Comparison of ENCODE assay signal across 8 cellular contexts in the genomic region with DNA sequence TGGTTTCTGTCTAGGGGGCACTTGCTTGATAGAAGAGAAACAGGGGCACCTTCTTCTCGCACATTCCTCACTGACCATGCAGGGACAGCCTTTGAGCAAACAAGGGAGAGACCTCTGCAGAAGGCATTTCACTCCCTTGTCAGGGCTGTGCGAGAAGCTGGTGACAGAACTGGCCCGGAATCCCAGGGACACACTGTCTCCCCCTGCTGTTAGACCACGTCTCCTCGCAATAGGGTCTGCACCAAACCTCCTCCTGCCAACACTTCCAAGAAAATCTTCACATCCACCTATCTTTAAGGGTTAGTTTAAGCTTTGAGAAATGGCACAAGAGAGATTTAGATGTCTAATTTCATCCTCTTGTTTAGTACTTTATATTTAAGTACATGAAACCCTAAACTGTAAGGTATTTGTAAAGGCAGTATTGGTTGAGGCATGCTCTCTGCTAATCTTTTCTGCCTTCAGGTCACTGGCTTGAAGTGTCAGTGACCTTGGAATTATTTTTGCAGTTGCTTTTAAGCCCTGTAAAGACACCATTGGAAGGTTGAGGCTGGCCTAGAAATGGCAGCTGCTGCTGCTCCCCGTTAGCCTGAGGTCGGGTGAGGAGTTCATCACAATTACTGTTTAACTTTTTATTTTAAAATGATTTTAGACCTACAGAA. TPM values are rescaled to one million over a fixed set of nuclear protein-coding genes. Genes with fewer than 3 reads are reported as not detected.
DNase-seq lines count a peak whose midpoint lies in the region; ATAC-seq lines count a peak whose summit lies in the region.

No MANE protein-coding gene starts in this region.

- H3K27ac Mint-ChIP-seq in activated naive CD4-positive, alpha-beta T cell treated with anti-CD3 and anti-CD28 coated beads, Interleukin-2, amount 10 ng/mL, durations not matched to agents 7 days and 5 days: no peak overlapping the region
- no peak overlapping the region for H3K27ac Mint-ChIP-seq in immature natural killer cell
- H3K27ac Mint-ChIP-seq in stimulated activated effector memory CD8-positive, alpha-beta T cell treated with anti-CD3 and anti-CD28 coated beads, Interleukin-12 subunit alpha, Interleukin-12 subunit beta, amount 100 ng/mL, for 72 hours: no peak overlapping the region

- ATAC-seq in stimulated activated effector memory CD8-positive, alpha-beta T cell treated with anti-CD3 and anti-CD28 coated beads, Interleukin-12 subunit alpha, Interleukin-12 subunit beta, amount 100 ng/mL, for 72 hours: peak; percentile 67
- ATAC-seq in HG03159 (IDR thresholded peaks at IDR 0.05; ENCODE audit: unreplicated experiment) (no peak), left lobe of liver (no peak)

- H3K9me3 Mint-ChIP-seq in activated naive CD4-positive, alpha-beta T cell treated with anti-CD3 and anti-CD28 coated beads, Interleukin-2, amount 10 ng/mL, durations not matched to agents 7 days and 5 days: no peaks in the 10 kb centered on the region
- peaks cover 0 to 2% (median 0%) of the 10 kb centered on the region in 6 donors for H3K9me3 Mint-ChIP-seq in immature natural killer cell
- H3K9me3 Mint-ChIP-seq in stimulated activated effector memory CD8-positive, alpha-beta T cell treated with anti-CD3 and anti-CD28 coated beads, Interleukin-12 subunit alpha, Interleukin-12 subunit beta, amount 100 ng/mL, for 72 hours: no peaks in the 10 kb centered on the region

- CTCF ChIA-PET in activated naive CD4-positive, alpha-beta T cell treated with anti-CD3 and anti-CD28 coated beads, Interleukin-2, amount 10 ng/mL, durations not matched to agents 7 days and 5 days (lab: Charles Lee): interaction anchor here (0.7 to 2.1 kb wide), 10 partner anchors 9 to 375 kb away, joined by 3 to 13 read pairs (median 6); no protein-coding TSS in a partner anchor

- no peaks in the 10 kb centered on the region for H3K36me3 Mint-ChIP-seq in activated naive CD4-positive, alpha-beta T cell treated with anti-CD3 and anti-CD28 coated beads, Interleukin-2, amount 10 ng/mL, durations not matched to agents 7 days and 5 days
- H3K36me3 Mint-ChIP-seq in immature natural killer cell: no peaks in the 10 kb centered on the region
- no peaks in the 10 kb centered on the region for H3K36me3 Mint-ChIP-seq in stimulated activated effector memory CD8-positive, alpha-beta T cell treated with anti-CD3 and anti-CD28 coated beads, Interleukin-12 subunit alpha, Interleukin-12 subunit beta, amount 100 ng/mL, for 72 hours

- peak; percentile 37 for DNase-seq in activated gamma-delta T cell treated with Interleukin-2 at 50 U/mL for 16 hours
- no peak for DNase-seq in activated gamma-delta T cell (lab: John Stamatoyannopoulos, UW)
- DNase-seq in NCI-H146 treated with DMSO at 0.1 percent for 48 hours (lab: John Stamatoyannopoulos, UW; ENCODE audit: unreplicated experiment): peak; percentile 54
- DNase-seq in activated naive CD4-positive, alpha-beta T cell treated with anti-CD3 and anti-CD28 coated beads, Interleukin-2, amount 10 ng/mL, durations not matched to agents 7 days and 5 days: peak; percentile 56
- DNase-seq in immature natural killer cell: peak in 2 of 3 donors; percentile 11 to 21
- DNase-seq in stimulated activated effector memory CD8-positive, alpha-beta T cell treated with anti-CD3 and anti-CD28 coated beads, Interleukin-12 subunit alpha, Interleukin-12 subunit beta, amount 100 ng/mL, for 72 hours (ENCODE audit: low spot score in 2 of 2): peak; percentile 20 to 52
- no peak for DNase-seq in left lobe of liver (ENCODE audit: low spot score)

- H3K4me3 Mint-ChIP-seq in activated naive CD4-positive, alpha-beta T cell treated with anti-CD3 and anti-CD28 coated beads, Interleukin-2, amount 10 ng/mL, durations not matched to agents 7 days and 5 days: no peak overlapping the region
- no peak overlapping the region for H3K4me3 Mint-ChIP-seq in immature natural killer cell
- H3K4me3 Mint-ChIP-seq in stimulated activated effector memory CD8-positive, alpha-beta T cell treated with anti-CD3 and anti-CD28 coated beads, Interleukin-12 subunit alpha, Interleukin-12 subunit beta, amount 100 ng/mL, for 72 hours: no peak overlapping the region

- no peaks in the 10 kb centered on the region for H3K4me1 Mint-ChIP-seq in activated naive CD4-positive, alpha-beta T cell treated with anti-CD3 and anti-CD28 coated beads, Interleukin-2, amount 10 ng/mL, durations not matched to agents 7 days and 5 days
- no peaks in the 10 kb centered on the region for H3K4me1 Mint-ChIP-seq in immature natural killer cell
- H3K4me1 Mint-ChIP-seq in stimulated activated effector memory CD8-positive, alpha-beta T cell treated with anti-CD3 and anti-CD28 coated beads, Interleukin-12 subunit alpha, Interleukin-12 subunit beta, amount 100 ng/mL, for 72 hours: peaks cover 4% of the 10 kb centered on the region

- peaks cover 12% of the 10 kb centered on the region for H3K27me3 Mint-ChIP-seq in activated naive CD4-positive, alpha-beta T cell treated with anti-CD3 and anti-CD28 coated beads, Interleukin-2, amount 10 ng/mL, durations not matched to agents 7 days and 5 days
- peaks cover 0 to 17% (median 2%) of the 10 kb centered on the region in 3 donors for H3K27me3 Mint-ChIP-seq in immature natural killer cell (ENCODE audit: low read depth in 3 of 3)

RNA-seq across cellular contexts. Expression of a gene that starts 37.0 kb away (rescaled TPM):
- polyA plus RNA-seq in immature natural killer cell: not detected
- total RNA-seq in left lobe of liver: 0.33 TPM

Comparison
In these comparisons a context has a peak if more than half of its experiments do, and no peak if none do; other contexts are left out.
1. DNase-seq: peak in activated gamma-delta T cell treated with Interleukin-2 at 50 U/mL for 16 hours (single experiment), NCI-H146 treated with DMSO at 0.1 percent for 48 hours (single experiment), activated naive CD4-positive, alpha-beta T cell treated with anti-CD3 and anti-CD28 coated beads, Interleukin-2, amount 10 ng/mL, durations not matched to agents 7 days and 5 days (single experiment), immature natural killer cell (2 of 3) and stimulated activated effector memory CD8-positive, alpha-beta T cell treated with anti-CD3 and anti-CD28 coated beads, Interleukin-12 subunit alpha, Interleukin-12 subunit beta, amount 100 ng/mL, for 72 hours (2 of 2); none in activated gamma-delta T cell (single experiment) and left lobe of liver (single experiment).